ENCODE assay signal across 22 cellular contexts in the genomic region with DNA sequence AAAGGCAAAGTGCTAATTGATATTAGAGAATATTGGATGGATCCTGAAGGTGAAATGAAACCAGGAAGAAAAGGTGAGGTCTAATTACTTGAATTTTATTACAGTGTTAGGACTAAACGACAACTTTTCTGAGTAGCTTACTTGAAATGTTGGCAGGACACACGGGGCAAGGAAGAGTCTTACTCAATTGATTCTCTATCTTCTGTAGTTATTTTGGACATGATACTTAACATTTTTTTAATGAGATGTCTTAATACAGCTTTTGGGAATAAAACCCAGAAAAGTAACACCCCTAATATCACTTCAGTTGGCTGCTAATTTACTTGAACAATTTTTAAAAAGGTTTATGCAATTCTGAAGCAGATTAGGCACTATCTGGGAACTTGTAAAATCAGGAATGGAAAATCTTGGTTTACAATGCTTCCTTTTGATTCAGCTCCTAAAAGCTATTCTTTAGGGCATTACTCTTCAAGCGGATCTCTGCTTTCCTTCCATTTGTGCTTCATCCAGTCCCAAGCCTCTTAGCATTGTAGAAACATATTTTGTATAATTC. TPM values are rescaled to one million over a fixed set of nuclear protein-coding genes. Genes with fewer than 3 reads are reported as not detected.
DNase-seq lines count a peak whose midpoint lies in the region; ATAC-seq and TF ChIP-seq lines count a peak whose summit lies in the region.
"Had no signal": no experiment of that assay in that cellular context is flagged by ENCODE, and none has a peak within 500 bp of the region (broad histone marks: within the 10 kb centered on the region; RNA-seq: fewer than 3 reads in every experiment).

No MANE protein-coding gene starts in this region.

- H3K4me1 ChIP-seq in right atrium auricular region: peaks cover 0 to 45% of the 10 kb centered on the region in 2 donors

- TF ChIP-seq CTCF in activated CD8-positive, alpha-beta T cell treated with anti-CD3 and anti-CD28 coated beads for 36 hours (IDR thresholded peaks at IDR 0.05): no peak
- no peak for TF ChIP-seq CTCF in right atrium auricular region (IDR thresholded peaks at IDR 0.05)

- POLR2A ChIA-PET in activated CD8-positive, alpha-beta T cell treated with anti-CD3 and anti-CD28 coated beads for 36 hours (lab: Charles Lee): interaction anchor here (1.1 to 2.0 kb wide), 2 partner anchors 9 to 14 kb away, joined by 4 to 5 read pairs; partner anchors contain the start of gene SUB1
- POLR2A ChIA-PET in activated CD8-positive, alpha-beta T cell treated with anti-CD3 and anti-CD28 coated beads, Interleukin-2, amount 10 ng/mL, durations not matched to agents 7 days and 5 days (lab: Charles Lee): no interaction called here
- POLR2A ChIA-PET in HEK293T (lab: Yijun Ruan, JAX): interaction anchor here (0.9 kb wide), 1 partner anchor 13 kb away, joined by 3 read pairs; no protein-coding TSS in a partner anchor

- H3K9me3 Mint-ChIP-seq in activated CD8-positive, alpha-beta T cell treated with anti-CD3 and anti-CD28 coated beads for 36 hours: no peaks in the 10 kb centered on the region
- no peaks in the 10 kb centered on the region for H3K9me3 Mint-ChIP-seq in activated CD8-positive, alpha-beta T cell treated with anti-CD3 and anti-CD28 coated beads, Interleukin-2, amount 10 ng/mL, durations not matched to agents 7 days and 5 days (ENCODE audit: insufficient read depth)
- H3K9me3 Mint-ChIP-seq: activated naive CD4-positive, alpha-beta T cell treated with anti-CD3 and anti-CD28 coated beads, Interleukin-2, amount 50 U/mL, for 72 hours; memory B cell; nephron progenitor cell had no signal

- intact Hi-C loops in activated CD8-positive, alpha-beta T cell treated with anti-CD3 and anti-CD28 coated beads for 36 hours (cut with micrococcal nuclease): no loop called here

- DNase-seq in activated CD8-positive, alpha-beta T cell treated with anti-CD3 and anti-CD28 coated beads for 36 hours: no peak
- no peak for DNase-seq in activated CD8-positive, alpha-beta T cell treated with anti-CD3 and anti-CD28 coated beads, Interleukin-2, amount 10 ng/mL, durations not matched to agents 7 days and 5 days
- DNase-seq in T-helper 17 cell: no peak
- DNase-seq in right atrium auricular region (ENCODE audit: low spot score): peak; percentile 23
- no peak for DNase-seq in DMS53 (lab: John Stamatoyannopoulos, UW)
- DNase-seq in HEK293T (ENCODE audit: extremely low spot score): no peak
- DNase-seq: ACHN; activated CD4-positive, CD25-positive, alpha-beta regulatory T cell; activated CD8-positive, alpha-beta memory T cell treated with anti-CD3 and anti-CD28 coated beads, Interleukin-2, amount 50 U/mL, for 48 hours; DMS79 treated with DMSO at 0.1 percent for 48 hours; esophagus squamous epithelium; hippocampal formation; kidney; NCI-H187; NCI-H510A; nephron progenitor cell; SHP77; stimulated activated naive CD4-positive, alpha-beta T cell treated with Interleukin-2 at 50 U/mL for 16 hours had no signal

- H3K4me3 ChIP-seq in right atrium auricular region: no peak overlapping the region
- H3K4me3 ChIP-seq: esophagus squamous epithelium had no signal

- H3K27ac Mint-ChIP-seq in activated CD8-positive, alpha-beta T cell treated with anti-CD3 and anti-CD28 coated beads for 36 hours: peak overlapping the region; percentile 12
- no peak overlapping the region for H3K27ac Mint-ChIP-seq in activated CD8-positive, alpha-beta T cell treated with anti-CD3 and anti-CD28 coated beads, Interleukin-2, amount 10 ng/mL, durations not matched to agents 7 days and 5 days
- H3K27ac Mint-ChIP-seq in T-helper 17 cell: peak overlapping the region; percentile 67
- H3K27ac Mint-ChIP-seq: memory B cell, nephron progenitor cell had no signal

- no peaks in the 10 kb centered on the region for H3K27me3 Mint-ChIP-seq in activated CD8-positive, alpha-beta T cell treated with anti-CD3 and anti-CD28 coated beads for 36 hours
- no peaks in the 10 kb centered on the region for H3K27me3 Mint-ChIP-seq in activated CD8-positive, alpha-beta T cell treated with anti-CD3 and anti-CD28 coated beads, Interleukin-2, amount 10 ng/mL, durations not matched to agents 7 days and 5 days (ENCODE audit: low read depth)
- H3K27me3 Mint-ChIP-seq in T-helper 17 cell: no peaks in the 10 kb centered on the region
- H3K27me3 Mint-ChIP-seq: memory B cell had no signal

- H3K36me3 ChIP-seq in right atrium auricular region: peaks cover 39% of the 10 kb centered on the region

- no peaks in the 10 kb centered on the region for H3K27me3 ChIP-seq in right atrium auricular region
- H3K27me3 ChIP-seq: esophagus squamous epithelium had no signal

- H3K27ac ChIP-seq in right atrium auricular region (peak overlapping the region in 1 of 2 donors; percentile 20), temporal lobe (ENCODE audit: low read depth, low read length) (peak overlapping the region; percentile 36)

- CTCF ChIA-PET in activated CD8-positive, alpha-beta T cell treated with anti-CD3 and anti-CD28 coated beads for 36 hours (lab: Charles Lee): interaction anchor here (1.3 to 3.1 kb wide), 2 partner anchors 9 to 109 kb away, joined by 6 to 13 read pairs; no protein-coding TSS in a partner anchor
- CTCF ChIA-PET in activated CD8-positive, alpha-beta T cell treated with anti-CD3 and anti-CD28 coated beads, Interleukin-2, amount 10 ng/mL, durations not matched to agents 7 days and 5 days (lab: Charles Lee): interaction anchor here (1.0 to 1.6 kb wide), 2 partner anchors 9 to 13 kb away, joined by 6 to 10 read pairs; no protein-coding TSS in a partner anchor
- CTCF ChIA-PET in HEK293T (lab: Yijun Ruan, JAX): interaction anchor here (0.5 to 1.2 kb wide), 3 partner anchors 9 to 271 kb away, joined by 4 to 6 read pairs (median 5); no protein-coding TSS in a partner anchor

- peaks cover 67% of the 10 kb centered on the region for H3K36me3 Mint-ChIP-seq in activated CD8-positive, alpha-beta T cell treated with anti-CD3 and anti-CD28 coated beads for 36 hours (ENCODE audit: low read depth)
- peaks cover 79% of the 10 kb centered on the region for H3K36me3 Mint-ChIP-seq in activated CD8-positive, alpha-beta T cell treated with anti-CD3 and anti-CD28 coated beads, Interleukin-2, amount 10 ng/mL, durations not matched to agents 7 days and 5 days (ENCODE audit: low read depth)
- peaks cover 8% of the 10 kb centered on the region for H3K36me3 Mint-ChIP-seq in T-helper 17 cell (ENCODE audit: low read depth)

- no peak overlapping the region for H3K4me3 Mint-ChIP-seq in activated CD8-positive, alpha-beta T cell treated with anti-CD3 and anti-CD28 coated beads for 36 hours
- no peak overlapping the region for H3K4me3 Mint-ChIP-seq in activated CD8-positive, alpha-beta T cell treated with anti-CD3 and anti-CD28 coated beads, Interleukin-2, amount 10 ng/mL, durations not matched to agents 7 days and 5 days
- H3K4me3 Mint-ChIP-seq in T-helper 17 cell: peak overlapping the region; percentile 36
- H3K4me3 Mint-ChIP-seq: memory B cell, nephron progenitor cell had no signal

- H3K4me1 Mint-ChIP-seq in activated CD8-positive, alpha-beta T cell treated with anti-CD3 and anti-CD28 coated beads for 36 hours (ENCODE audit: low read depth): peaks cover 51% of the 10 kb centered on the region
- H3K4me1 Mint-ChIP-seq in activated CD8-positive, alpha-beta T cell treated with anti-CD3 and anti-CD28 coated beads, Interleukin-2, amount 10 ng/mL, durations not matched to agents 7 days and 5 days (ENCODE audit: low read depth): peaks cover 43% of the 10 kb centered on the region
- peaks cover 48% of the 10 kb centered on the region for H3K4me1 Mint-ChIP-seq in T-helper 17 cell
- H3K4me1 Mint-ChIP-seq: nephron progenitor cell had no signal

- ATAC-seq in activated CD8-positive, alpha-beta T cell treated with anti-CD3 and anti-CD28 coated beads for 36 hours: no peak
- no peak for ATAC-seq in activated CD8-positive, alpha-beta T cell treated with anti-CD3 and anti-CD28 coated beads, Interleukin-2, amount 10 ng/mL, durations not matched to agents 7 days and 5 days
- ATAC-seq in T-helper 17 cell: no peak
- ATAC-seq in HG03469 (IDR thresholded peaks at IDR 0.05; ENCODE audit: unreplicated experiment): no peak
- ATAC-seq: activated naive CD4-positive, alpha-beta T cell treated with anti-CD3 and anti-CD28 coated beads, Interleukin-2, amount 50 U/mL, for 72 hours had no signal

- H3K9me3 ChIP-seq in T-helper 17 cell (ENCODE audit: control insufficient read depth, low read length, poor library complexity, severe bottlenecking) (no peaks in the 10 kb centered on the region), right atrium auricular region (no peaks in the 10 kb centered on the region)
- H3K9me3 ChIP-seq: esophagus squamous epithelium had no signal

TF ChIP-seq in HEK293T, 16 proteins besides CTCF, POLR2A, EP300 and RAD21:
- TF ChIP-seq CTBP1 (IDR thresholded peaks at IDR 0.05; ENCODE audit: borderline replicate concordance) (no peak), L3MBTL2 (conservative IDR thresholded peaks at IDR 0.05) (no peak), SP1 (IDR thresholded peaks at IDR 0.05) (no peak), ZNF384 (IDR thresholded peaks at IDR 0.05) (no peak), BHLHE40 (IDR thresholded peaks at IDR 0.05; ENCODE audit: borderline replicate concordance) (no peak), FOXK2 (IDR thresholded peaks at IDR 0.05) (no peak), ELF4 (IDR thresholded peaks at IDR 0.05) (no peak), NFRKB (IDR thresholded peaks at IDR 0.05) (no peak), FOXA1 (IDR thresholded peaks at IDR 0.05) (no peak), LEF1 (IDR thresholded peaks at IDR 0.05; ENCODE audit: borderline replicate concordance) (no peak), TARDBP (IDR thresholded peaks at IDR 0.05) (no peak), PKNOX1 (IDR thresholded peaks at IDR 0.05) (no peak), FOXM1 (IDR thresholded peaks at IDR 0.05; ENCODE audit: borderline replicate concordance) (no peak), SUZ12 (IDR thresholded peaks at IDR 0.05) (no peak), HDGF (IDR thresholded peaks at IDR 0.05; ENCODE audit: borderline replicate concordance) (no peak)

RNA-seq across cellular contexts. Expression of gene SUB1, which starts 13.7 kb away (rescaled TPM):
- total RNA-seq in activated CD8-positive, alpha-beta T cell treated with anti-CD3 and anti-CD28 coated beads for 36 hours: 100 to 1,000 TPM; 403 to 431 TPM
- 100 to 1,000 TPM; 352 to 377 TPM for total RNA-seq in activated CD8-positive, alpha-beta T cell treated with anti-CD3 and anti-CD28 coated beads, Interleukin-2, amount 10 ng/mL, durations not matched to agents 7 days and 5 days
- 100 to 1,000 TPM; 311 to 325 TPM for total RNA-seq in T-helper 17 cell
- total RNA-seq in right atrium auricular region: 100 to 1,000 TPM; 145 to 209 TPM
- 212 TPM for total RNA-seq in temporal lobe
